In genomic region chr6:2639876-2640275, GRCh38 we compare ENCODE assay signal across 18 cellular contexts.
DNase-seq lines count a peak whose midpoint lies in the region; ATAC-seq and TF ChIP-seq lines count a peak whose summit lies in the region.
"Had no signal": no experiment of that assay in that cellular context is flagged by ENCODE, and none has a peak within 500 bp of the region (broad histone marks: within the 10 kb centered on the region; RNA-seq: fewer than 3 reads in every experiment).

No MANE protein-coding gene starts in this region.

- H3F3A ChIP-seq in Loucy (ENCODE audit: low read depth), result no peaks in the 10 kb centered on the region

- H3K9me3 ChIP-seq in BLaER1 (no peaks in the 10 kb centered on the region), Loucy (ENCODE audit: insufficient read depth, low read depth, low read length) (no peaks in the 10 kb centered on the region), esophagus muscularis mucosa (no peaks in the 10 kb centered on the region), stomach smooth muscle (ENCODE audit: control insufficient read depth in 2 of 2, low read length in 2 of 2) (no peaks in the 10 kb centered on the region)
- no peaks in the 10 kb centered on the region for H3K9me3 ChIP-seq in CD8-positive, alpha-beta T cell (ENCODE audit: low read length)

- H3K79me2 ChIP-seq in Loucy (ENCODE audit: insufficient read depth, low read length), result no peaks in the 10 kb centered on the region

- H4K20me1 ChIP-seq in BLaER1 (no peaks in the 10 kb centered on the region), Loucy (ENCODE audit: insufficient read depth, low read length, poor library complexity, severe bottlenecking) (no peaks in the 10 kb centered on the region)

- H3K4me1 ChIP-seq in BLaER1 (peaks cover 27% of the 10 kb centered on the region), Loucy (ENCODE audit: insufficient read depth, low read length, poor library complexity, severe bottlenecking) (peaks cover 28% of the 10 kb centered on the region), esophagus muscularis mucosa (peaks cover 2 to 32% (median 16%) of the 10 kb centered on the region in 4 donors), stomach smooth muscle (ENCODE audit: control insufficient read depth, insufficient read depth, low read length) (peaks cover 21% of the 10 kb centered on the region)
- H3K4me1 ChIP-seq in CD8-positive, alpha-beta T cell (ENCODE audit: insufficient read depth, low read length), result peaks cover under 1% of the 10 kb centered on the region

- H3K4me1 Mint-ChIP-seq in CD8-positive, alpha-beta T cell (ENCODE audit: low read depth), result peaks cover 2% of the 10 kb centered on the region
- H3K4me1 Mint-ChIP-seq: CD4-positive, alpha-beta memory T cell had no signal

- no peak overlapping the region for H3K9ac ChIP-seq in BLaER1
- peak overlapping the region; percentile 59 for H3K9ac ChIP-seq in Loucy (ENCODE audit: low read depth, low read length, poor library complexity, severe bottlenecking)
- H3K9ac ChIP-seq in stomach smooth muscle (ENCODE audit: low read length in 2 of 2), result no peak overlapping the region

- CTCF ChIA-PET in CD8-positive, alpha-beta T cell (lab: Charles Lee), result no interaction called here

- no peak overlapping the region for H3K27ac Mint-ChIP-seq in CD8-positive, alpha-beta T cell
- H3K27ac Mint-ChIP-seq: CD4-positive, alpha-beta memory T cell; HFFc6 had no signal

- intact Hi-C loops in esophagus muscularis mucosa (cut with DNase I), result loop anchor here (10.0 kb wide), 2 partner anchors 285 to 445 kb away; no protein-coding TSS in a partner anchor
- intact Hi-C loops in left cardiac atrium (cut with DNase I), result loop anchor here (5.0 to 10.0 kb wide), 4 partner anchors 195 to 1038 kb away; no protein-coding TSS in a partner anchor
- intact Hi-C loops in CD8-positive, alpha-beta T cell (cut with DNase I, micrococcal nuclease), result loop anchor here in 1 of 2 experiments (10.0 kb wide), 1 partner anchor 535 kb away; no protein-coding TSS in a partner anchor

- H3K4me2 ChIP-seq in BLaER1 (peak overlapping the region; percentile 74; the same call in 1 of the 2 replicates), Loucy (ENCODE audit: low read depth, low read length, poor library complexity, severe bottlenecking) (no peak overlapping the region)

- H3K9me2 ChIP-seq in Loucy (replicated peaks; ENCODE audit: low read depth, low read length), result no peaks in the 10 kb centered on the region

- no peaks in the 10 kb centered on the region for H3K27me3 ChIP-seq in BLaER1
- H3K27me3 ChIP-seq in Loucy (ENCODE audit: insufficient read depth, low read length, poor library complexity, severe bottlenecking), result no peaks in the 10 kb centered on the region
- H3K27me3 ChIP-seq in esophagus muscularis mucosa, result no peaks in the 10 kb centered on the region
- H3K27me3 ChIP-seq in stomach smooth muscle (ENCODE audit: control insufficient read depth in 1 of 2, insufficient read depth in 2 of 2, low read length in 2 of 2), result no peaks in the 10 kb centered on the region
- H3K27me3 ChIP-seq in CD8-positive, alpha-beta T cell (ENCODE audit: insufficient read depth, low read length), result peaks cover 10% of the 10 kb centered on the region

- ATAC-seq in omental fat pad (ENCODE audit: low FRiP score) (no peak), left cardiac atrium (no peak)
- no peak for ATAC-seq in CD8-positive, alpha-beta T cell
- ATAC-seq: HepG2 had no signal

- WGBS in esophagus muscularis mucosa, result 50% methylated on average over 8 of the region's 8 CpGs

- no peaks in the 10 kb centered on the region for H3K9me3 Mint-ChIP-seq in CD8-positive, alpha-beta T cell
- H3K9me3 Mint-ChIP-seq: CD4-positive, alpha-beta memory T cell; HFFc6 had no signal

- no peak overlapping the region for H3K4me3 ChIP-seq in BLaER1
- H3K4me3 ChIP-seq in Loucy (ENCODE audit: low read length, poor library complexity, severe bottlenecking), result no peak overlapping the region
- no peak overlapping the region for H3K4me3 ChIP-seq in esophagus muscularis mucosa
- H3K4me3 ChIP-seq in stomach smooth muscle (ENCODE audit: low read length in 2 of 2), result peak overlapping the region; percentile 8 to 20
- no peak overlapping the region for H3K4me3 ChIP-seq in CD8-positive, alpha-beta T cell (ENCODE audit: low read depth, low read length)

- no peak overlapping the region for H3K4me3 Mint-ChIP-seq in CD8-positive, alpha-beta T cell
- H3K4me3 Mint-ChIP-seq: CD4-positive, alpha-beta memory T cell; HFFc6 had no signal

- peaks cover 41% of the 10 kb centered on the region for H3K27me3 Mint-ChIP-seq in CD8-positive, alpha-beta T cell (ENCODE audit: low read depth)

- POLR2A ChIA-PET in CD8-positive, alpha-beta T cell (lab: Charles Lee), result no interaction called here

- no peak overlapping the region for H2AFZ ChIP-seq in Loucy (ENCODE audit: low read length)

- TF ChIP-seq EP300 in esophagus muscularis mucosa (IDR thresholded peaks at IDR 0.05), result no peak

- H3K27ac ChIP-seq in BLaER1 (no peak overlapping the region), esophagus muscularis mucosa (replicated peaks in 1 of 4) (peak overlapping the region; percentile 31 to 59 (median 47)), stomach smooth muscle (ENCODE audit: low read length) (no peak overlapping the region)
- no peak overlapping the region for H3K27ac ChIP-seq in CD8-positive, alpha-beta T cell (ENCODE audit: low read depth, low read length)
- H3K27ac ChIP-seq: C4-2B had no signal

- DNase-seq in esophagus muscularis mucosa (ENCODE audit: extremely low spot score) (peak; percentile 45), omental fat pad (ENCODE audit: low spot score) (no peak), left cardiac atrium (no peak)
- DNase-seq in stimulated activated CD4-positive, alpha-beta T cell treated with anti-CD3 and anti-CD28 coated beads, Interleukin-1b, Interleukin-23, amount 100 ng/mL, for 48 hours, result no peak
- no peak for DNase-seq in CD8-positive, alpha-beta T cell
- DNase-seq: 8988T; CD4-positive, alpha-beta memory T cell; COR-L47; DND-41; GDM1; GOT3; HCEC 1CT; HFFc6 had no signal

- H3K36me3 ChIP-seq in BLaER1 (no peaks in the 10 kb centered on the region), Loucy (ENCODE audit: insufficient read depth, low read length) (no peaks in the 10 kb centered on the region), esophagus muscularis mucosa (no peaks in the 10 kb centered on the region), stomach smooth muscle (ENCODE audit: control insufficient read depth in 2 of 2, insufficient read depth in 2 of 2, low read length in 2 of 2) (no peaks in the 10 kb centered on the region)
- H3K36me3 ChIP-seq in CD8-positive, alpha-beta T cell (ENCODE audit: insufficient read depth, low read length), result no peaks in the 10 kb centered on the region

- TF ChIP-seq CTCF in Loucy (conservative IDR thresholded peaks at IDR 0.05; ENCODE audit: low read length), result no peak
- TF ChIP-seq CTCF in esophagus muscularis mucosa (IDR thresholded peaks at IDR 0.05), result no peak
- TF ChIP-seq CTCF in omental fat pad (IDR thresholded peaks at IDR 0.05), result no peak
- no peak for TF ChIP-seq CTCF in CD8-positive, alpha-beta T cell (IDR thresholded peaks at IDR 0.05)

- no peaks in the 10 kb centered on the region for H3K36me3 Mint-ChIP-seq in CD8-positive, alpha-beta T cell
- H3K36me3 Mint-ChIP-seq: CD4-positive, alpha-beta memory T cell had no signal

- no peak for TF ChIP-seq POLR2A in esophagus muscularis mucosa (IDR thresholded peaks at IDR 0.05; ENCODE audit: low read depth)

Comparison
In these comparisons a context has a peak if more than half of its experiments do, and no peak if none do; other contexts are left out.
1. H3K27ac ChIP-seq: peak in esophagus muscularis mucosa (4 of 4); none in BLaER1 (single experiment), stomach smooth muscle (single experiment) and CD8-positive, alpha-beta T cell (single experiment).
2. H3K4me3 ChIP-seq: peak in stomach smooth muscle (2 of 2); none in BLaER1 (single experiment), Loucy (single experiment), esophagus muscularis mucosa (0 of 4) and CD8-positive, alpha-beta T cell (single experiment).